1 cellular context compared by ENCODE assay signal in the genomic region with DNA sequence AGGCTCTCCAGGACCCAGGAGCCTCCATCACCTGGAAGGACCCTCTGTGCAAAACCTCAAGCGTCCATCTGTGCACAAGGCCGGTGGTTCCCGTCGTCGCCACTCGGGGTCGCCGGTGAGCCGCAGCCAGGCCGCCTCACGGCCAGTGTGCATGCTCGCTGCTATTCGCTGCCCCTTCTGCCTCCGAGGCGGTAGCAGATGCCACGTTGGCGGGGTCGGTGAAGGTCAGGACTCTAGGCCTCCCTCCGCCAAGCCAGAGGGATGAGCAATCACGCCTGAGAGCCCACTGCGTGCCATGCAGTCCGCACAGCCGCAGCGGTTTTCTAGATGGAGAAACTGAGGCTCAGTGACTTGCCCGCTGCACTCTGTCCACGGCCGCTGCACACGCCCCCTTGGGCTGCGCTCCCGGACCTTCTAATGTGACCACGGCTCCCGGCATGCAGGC.
TF ChIP-seq lines count a peak whose summit lies in the region.

No MANE protein-coding gene starts in this region.

TF ChIP-seq in HepG2, 621 proteins besides CTCF, POLR2A, EP300 and RAD21 (continued from another document and continues in another):
- TF ChIP-seq ZNF749 (CRISPR knock-in tag; IDR thresholded peaks at IDR 0.05; ENCODE audit: borderline replicate concordance) (0 out of 2 replicates have a peak, but pooled peaks have one; percentile 66), ZNF296 (CRISPR knock-in tag; conservative IDR thresholded peaks at IDR 0.05) (no peak), SAP130 (CRISPR knock-in tag; IDR thresholded peaks at IDR 0.05; ENCODE audit: low read depth) (peak; percentile 65), ISX (CRISPR knock-in tag; conservative IDR thresholded peaks at IDR 0.05) (no peak), TAF1 (CRISPR knock-in tag; IDR thresholded peaks at IDR 0.05) (no peak), MEIS2 (CRISPR knock-in tag; IDR thresholded peaks at IDR 0.05) (peak; percentile 34; the same call in 1 of the 2 replicates), HDAC1 (CRISPR knock-in tag; IDR thresholded peaks at IDR 0.05) (peak; percentile 57), SMAD1 (CRISPR knock-in tag; IDR thresholded peaks at IDR 0.05; ENCODE audit: borderline replicate concordance, low read depth) (peak; percentile 91; the same call in 1 of the 2 replicates), SIX4 (CRISPR knock-in tag; IDR thresholded peaks at IDR 0.05) (no peak), GATAD1 (CRISPR knock-in tag; IDR thresholded peaks at IDR 0.05) (0 out of 2 replicates have a peak, but pooled peaks have one; percentile 38), ZNF713 (CRISPR knock-in tag; IDR thresholded peaks at IDR 0.05) (peak; percentile 73; the same call in 1 of the 2 replicates), HOXA5 (CRISPR knock-in tag; IDR thresholded peaks at IDR 0.05) (no peak), PPARG (CRISPR knock-in tag; conservative IDR thresholded peaks at IDR 0.05) (0 out of 2 replicates have a peak, but pooled peaks have one; percentile 23), GABPB1 (CRISPR knock-in tag; IDR thresholded peaks at IDR 0.05) (peak; percentile 61), ZNF30 (CRISPR knock-in tag; IDR thresholded peaks at IDR 0.05) (no peak), CBX5 (CRISPR knock-in tag; IDR thresholded peaks at IDR 0.05; ENCODE audit: borderline replicate concordance) (peak; percentile 49; the same call in 1 of the 2 replicates), ZBTB7A (CRISPR knock-in tag; IDR thresholded peaks at IDR 0.05) (peak; percentile 78; the same call in 1 of the 2 replicates), BCL6 (CRISPR knock-in tag; IDR thresholded peaks at IDR 0.05) (no peak), ZNF605 (CRISPR knock-in tag; IDR thresholded peaks at IDR 0.05) (0 out of 2 replicates have a peak, but pooled peaks have one; percentile 33), PHF8 (CRISPR knock-in tag; IDR thresholded peaks at IDR 0.05) (peak; percentile 51; the same call in 1 of the 2 replicates), ZNF343 (CRISPR knock-in tag; IDR thresholded peaks at IDR 0.05) (0 out of 2 replicates have a peak, but pooled peaks have one; percentile 62), NFIB (CRISPR knock-in tag; IDR thresholded peaks at IDR 0.05; ENCODE audit: borderline replicate concordance) (no peak), RBFOX2 (IDR thresholded peaks at IDR 0.05; ENCODE audit: low read depth, low read length) (0 out of 2 replicates have a peak, but pooled peaks have one; percentile 34), NR2C2 (CRISPR knock-in tag; IDR thresholded peaks at IDR 0.05; ENCODE audit: borderline replicate concordance) (no peak; the same call in 1 of the 2 replicates), RXRB (CRISPR knock-in tag; IDR thresholded peaks at IDR 0.05; ENCODE audit: borderline replicate concordance) (peak; percentile 42; the same call in 1 of the 2 replicates), ZNF563 (CRISPR knock-in tag; IDR thresholded peaks at IDR 0.05) (peak; percentile 74; the same call in 1 of the 2 replicates), ZNF607 (CRISPR knock-in tag; IDR thresholded peaks at IDR 0.05; ENCODE audit: borderline replicate concordance) (peak; percentile 18; the same call in 1 of the 2 replicates), KDM6A (CRISPR knock-in tag; IDR thresholded peaks at IDR 0.05; ENCODE audit: low read depth) (no peak), ZNF251 (CRISPR knock-in tag; IDR thresholded peaks at IDR 0.05) (0 out of 2 replicates have a peak, but pooled peaks have one; percentile 58), ZNF7 (CRISPR knock-in tag; IDR thresholded peaks at IDR 0.05) (no peak), ZNF746 (CRISPR knock-in tag; IDR thresholded peaks at IDR 0.05) (no peak; the same call in 1 of the 2 replicates), ZNF382 (CRISPR knock-in tag; IDR thresholded peaks at IDR 0.05; ENCODE audit: borderline replicate concordance) (no peak), ATRX (CRISPR knock-in tag; IDR thresholded peaks at IDR 0.05; ENCODE audit: borderline replicate concordance) (no peak), IKZF1 (IDR thresholded peaks at IDR 0.05) (no peak), ZFX (CRISPR knock-in tag; IDR thresholded peaks at IDR 0.05; ENCODE audit: low read depth) (peak; percentile 75), PAX8 (CRISPR knock-in tag; IDR thresholded peaks at IDR 0.05; ENCODE audit: borderline replicate concordance) (no peak), ZNF558 (CRISPR knock-in tag; IDR thresholded peaks at IDR 0.05; ENCODE audit: borderline replicate concordance) (no peak), MATR3 (CRISPR knock-in tag; IDR thresholded peaks at IDR 0.05) (no peak), PAWR (CRISPR knock-in tag; IDR thresholded peaks at IDR 0.05; ENCODE audit: borderline replicate concordance) (0 out of 2 replicates have a peak, but pooled peaks have one; percentile 44), NONO (IDR thresholded peaks at IDR 0.05) (no peak), NONO (CRISPR knock-in tag; conservative IDR thresholded peaks at IDR 0.05) (peak; percentile 87), ZNF274 (CRISPR knock-in tag; IDR thresholded peaks at IDR 0.05) (peak; percentile 26; the same call in 1 of the 2 replicates)
- TF ChIP-seq, protein P1, sequence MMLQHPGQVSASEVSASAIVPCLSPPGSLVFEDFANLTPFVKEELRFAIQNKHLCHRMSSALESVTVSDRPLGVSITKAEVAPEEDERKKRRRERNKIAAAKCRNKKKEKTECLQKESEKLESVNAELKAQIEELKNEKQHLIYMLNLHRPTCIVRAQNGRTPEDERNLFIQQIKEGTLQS (CRISPR knock-in tag; IDR thresholded peaks at IDR 0.05) = 0 out of 2 replicates have a peak, but pooled peaks have one; percentile 27
- TF ChIP-seq, protein P2, sequence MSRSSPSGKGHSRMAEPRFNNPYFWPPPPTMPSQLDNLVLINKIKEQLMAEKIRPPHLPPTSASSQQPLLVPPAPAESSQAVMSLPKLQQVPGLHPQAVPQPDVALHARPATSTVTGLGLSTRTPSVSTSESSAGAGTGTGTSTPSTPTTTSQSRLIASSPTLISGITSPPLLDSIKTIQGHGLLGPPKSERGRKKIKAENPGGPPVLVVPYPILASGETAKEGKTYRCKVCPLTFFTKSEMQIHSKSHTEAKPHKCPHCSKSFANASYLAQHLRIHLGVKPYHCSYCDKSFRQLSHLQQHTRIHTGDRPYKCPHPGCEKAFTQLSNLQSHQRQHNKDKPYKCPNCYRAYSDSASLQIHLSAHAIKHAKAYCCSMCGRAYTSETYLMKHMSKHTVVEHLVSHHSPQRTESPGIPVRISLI (CRISPR knock-in tag; IDR thresholded peaks at IDR 0.05; ENCODE audit: borderline replicate concordance) = peak; percentile 50; the same call in 1 of the 2 replicates
- TF ChIP-seq, protein P3, sequence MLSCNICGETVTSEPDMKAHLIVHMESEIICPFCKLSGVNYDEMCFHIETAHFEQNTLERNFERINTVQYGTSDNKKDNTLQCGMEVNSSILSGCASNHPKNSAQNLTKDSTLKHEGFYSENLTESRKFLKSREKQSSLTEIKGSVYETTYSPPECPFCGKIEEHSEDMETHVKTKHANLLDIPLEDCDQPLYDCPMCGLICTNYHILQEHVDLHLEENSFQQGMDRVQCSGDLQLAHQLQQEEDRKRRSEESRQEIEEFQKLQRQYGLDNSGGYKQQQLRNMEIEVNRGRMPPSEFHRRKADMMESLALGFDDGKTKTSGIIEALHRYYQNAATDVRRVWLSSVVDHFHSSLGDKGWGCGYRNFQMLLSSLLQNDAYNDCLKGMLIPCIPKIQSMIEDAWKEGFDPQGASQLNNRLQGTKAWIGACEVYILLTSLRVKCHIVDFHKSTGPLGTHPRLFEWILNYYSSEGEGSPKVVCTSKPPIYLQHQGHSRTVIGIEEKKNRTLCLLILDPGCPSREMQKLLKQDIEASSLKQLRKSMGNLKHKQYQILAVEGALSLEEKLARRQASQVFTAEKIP (CRISPR knock-in tag; IDR thresholded peaks at IDR 0.05; ENCODE audit: borderline replicate concordance) = no peak
- TF ChIP-seq, protein P4, sequence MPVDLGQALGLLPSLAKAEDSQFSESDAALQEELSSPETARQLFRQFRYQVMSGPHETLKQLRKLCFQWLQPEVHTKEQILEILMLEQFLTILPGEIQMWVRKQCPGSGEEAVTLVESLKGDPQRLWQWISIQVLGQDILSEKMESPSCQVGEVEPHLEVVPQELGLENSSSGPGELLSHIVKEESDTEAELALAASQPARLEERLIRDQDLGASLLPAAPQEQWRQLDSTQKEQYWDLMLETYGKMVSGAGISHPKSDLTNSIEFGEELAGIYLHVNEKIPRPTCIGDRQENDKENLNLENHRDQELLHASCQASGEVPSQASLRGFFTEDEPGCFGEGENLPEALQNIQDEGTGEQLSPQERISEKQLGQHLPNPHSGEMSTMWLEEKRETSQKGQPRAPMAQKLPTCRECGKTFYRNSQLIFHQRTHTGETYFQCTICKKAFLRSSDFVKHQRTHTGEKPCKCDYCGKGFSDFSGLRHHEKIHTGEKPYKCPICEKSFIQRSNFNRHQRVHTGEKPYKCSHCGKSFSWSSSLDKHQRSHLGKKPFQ (CRISPR knock-in tag; IDR thresholded peaks at IDR 0.05; ENCODE audit: insufficient replicate concordance) = no peak
- TF ChIP-seq, protein P5, sequence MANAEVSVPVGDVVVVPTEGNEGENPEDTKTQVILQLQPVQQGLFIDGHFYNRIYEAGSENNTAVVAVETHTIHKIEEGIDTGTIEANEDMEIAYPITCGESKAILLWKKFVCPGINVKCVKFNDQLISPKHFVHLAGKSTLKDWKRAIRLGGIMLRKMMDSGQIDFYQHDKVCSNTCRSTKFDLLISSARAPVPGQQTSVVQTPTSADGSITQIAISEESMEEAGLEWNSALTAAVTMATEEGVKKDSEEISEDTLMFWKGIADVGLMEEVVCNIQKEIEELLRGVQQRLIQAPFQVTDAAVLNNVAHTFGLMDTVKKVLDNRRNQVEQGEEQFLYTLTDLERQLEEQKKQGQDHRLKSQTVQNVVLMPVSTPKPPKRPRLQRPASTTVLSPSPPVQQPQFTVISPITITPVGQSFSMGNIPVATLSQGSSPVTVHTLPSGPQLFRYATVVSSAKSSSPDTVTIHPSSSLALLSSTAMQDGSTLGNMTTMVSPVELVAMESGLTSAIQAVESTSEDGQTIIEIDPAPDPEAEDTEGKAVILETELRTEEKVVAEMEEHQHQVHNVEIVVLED (CRISPR knock-in tag; IDR thresholded peaks at IDR 0.05; ENCODE audit: borderline replicate concordance) = peak; percentile 53; the same call in 1 of the 2 replicates
- TF ChIP-seq, protein P6, sequence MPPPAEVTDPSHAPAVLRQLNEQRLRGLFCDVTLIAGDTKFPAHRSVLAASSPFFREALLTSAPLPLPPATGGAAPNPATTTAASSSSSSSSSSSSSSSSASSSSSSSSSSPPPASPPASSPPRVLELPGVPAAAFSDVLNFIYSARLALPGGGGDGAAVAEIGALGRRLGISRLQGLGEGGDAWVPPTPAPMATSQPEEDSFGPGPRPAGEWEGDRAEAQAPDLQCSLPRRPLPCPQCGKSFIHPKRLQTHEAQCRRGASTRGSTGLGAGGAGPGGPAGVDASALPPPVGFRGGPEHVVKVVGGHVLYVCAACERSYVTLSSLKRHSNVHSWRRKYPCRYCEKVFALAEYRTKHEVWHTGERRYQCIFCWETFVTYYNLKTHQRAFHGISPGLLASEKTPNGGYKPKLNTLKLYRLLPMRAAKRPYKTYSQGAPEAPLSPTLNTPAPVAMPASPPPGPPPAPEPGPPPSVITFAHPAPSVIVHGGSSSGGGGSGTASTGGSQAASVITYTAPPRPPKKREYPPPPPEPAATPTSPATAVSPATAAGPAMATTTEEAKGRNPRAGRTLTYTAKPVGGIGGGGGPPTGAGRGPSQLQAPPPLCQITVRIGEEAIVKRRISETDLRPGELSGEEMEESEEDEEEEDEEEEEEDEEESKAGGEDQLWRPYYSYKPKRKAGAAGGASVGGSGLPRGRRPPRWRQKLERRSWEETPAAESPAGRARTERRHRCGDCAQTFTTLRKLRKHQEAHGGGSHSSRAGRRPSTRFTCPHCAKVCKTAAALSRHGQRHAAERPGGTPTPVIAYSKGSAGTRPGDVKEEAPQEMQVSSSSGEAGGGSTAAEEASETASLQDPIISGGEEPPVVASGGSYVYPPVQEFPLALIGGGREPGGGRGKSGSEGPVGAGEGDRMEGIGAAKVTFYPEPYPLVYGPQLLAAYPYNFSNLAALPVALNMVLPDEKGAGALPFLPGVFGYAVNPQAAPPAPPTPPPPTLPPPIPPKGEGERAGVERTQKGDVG (CRISPR knock-in tag; IDR thresholded peaks at IDR 0.05; ENCODE audit: borderline replicate concordance) = no peak
- TF ChIP-seq, protein P7, sequence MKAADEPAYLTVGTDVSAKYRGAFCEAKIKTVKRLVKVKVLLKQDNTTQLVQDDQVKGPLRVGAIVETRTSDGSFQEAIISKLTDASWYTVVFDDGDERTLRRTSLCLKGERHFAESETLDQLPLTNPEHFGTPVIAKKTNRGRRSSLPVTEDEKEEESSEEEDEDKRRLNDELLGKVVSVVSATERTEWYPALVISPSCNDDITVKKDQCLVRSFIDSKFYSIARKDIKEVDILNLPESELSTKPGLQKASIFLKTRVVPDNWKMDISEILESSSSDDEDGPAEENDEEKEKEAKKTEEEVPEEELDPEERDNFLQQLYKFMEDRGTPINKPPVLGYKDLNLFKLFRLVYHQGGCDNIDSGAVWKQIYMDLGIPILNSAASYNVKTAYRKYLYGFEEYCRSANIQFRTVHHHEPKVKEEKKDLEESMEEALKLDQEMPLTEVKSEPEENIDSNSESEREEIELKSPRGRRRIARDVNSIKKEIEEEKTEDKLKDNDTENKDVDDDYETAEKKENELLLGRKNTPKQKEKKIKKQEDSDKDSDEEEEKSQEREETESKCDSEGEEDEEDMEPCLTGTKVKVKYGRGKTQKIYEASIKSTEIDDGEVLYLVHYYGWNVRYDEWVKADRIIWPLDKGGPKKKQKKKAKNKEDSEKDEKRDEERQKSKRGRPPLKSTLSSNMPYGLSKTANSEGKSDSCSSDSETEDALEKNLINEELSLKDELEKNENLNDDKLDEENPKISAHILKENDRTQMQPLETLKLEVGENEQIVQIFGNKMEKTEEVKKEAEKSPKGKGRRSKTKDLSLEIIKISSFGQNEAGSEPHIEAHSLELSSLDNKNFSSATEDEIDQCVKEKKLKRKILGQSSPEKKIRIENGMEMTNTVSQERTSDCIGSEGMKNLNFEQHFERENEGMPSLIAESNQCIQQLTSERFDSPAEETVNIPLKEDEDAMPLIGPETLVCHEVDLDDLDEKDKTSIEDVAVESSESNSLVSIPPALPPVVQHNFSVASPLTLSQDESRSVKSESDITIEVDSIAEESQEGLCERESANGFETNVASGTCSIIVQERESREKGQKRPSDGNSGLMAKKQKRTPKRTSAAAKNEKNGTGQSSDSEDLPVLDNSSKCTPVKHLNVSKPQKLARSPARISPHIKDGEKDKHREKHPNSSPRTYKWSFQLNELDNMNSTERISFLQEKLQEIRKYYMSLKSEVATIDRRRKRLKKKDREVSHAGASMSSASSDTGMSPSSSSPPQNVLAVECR (CRISPR knock-in tag; IDR thresholded peaks at IDR 0.05; ENCODE audit: borderline replicate concordance) = 0 out of 2 replicates have a peak, but pooled peaks have one; percentile 42
- TF ChIP-seq, protein P8, sequence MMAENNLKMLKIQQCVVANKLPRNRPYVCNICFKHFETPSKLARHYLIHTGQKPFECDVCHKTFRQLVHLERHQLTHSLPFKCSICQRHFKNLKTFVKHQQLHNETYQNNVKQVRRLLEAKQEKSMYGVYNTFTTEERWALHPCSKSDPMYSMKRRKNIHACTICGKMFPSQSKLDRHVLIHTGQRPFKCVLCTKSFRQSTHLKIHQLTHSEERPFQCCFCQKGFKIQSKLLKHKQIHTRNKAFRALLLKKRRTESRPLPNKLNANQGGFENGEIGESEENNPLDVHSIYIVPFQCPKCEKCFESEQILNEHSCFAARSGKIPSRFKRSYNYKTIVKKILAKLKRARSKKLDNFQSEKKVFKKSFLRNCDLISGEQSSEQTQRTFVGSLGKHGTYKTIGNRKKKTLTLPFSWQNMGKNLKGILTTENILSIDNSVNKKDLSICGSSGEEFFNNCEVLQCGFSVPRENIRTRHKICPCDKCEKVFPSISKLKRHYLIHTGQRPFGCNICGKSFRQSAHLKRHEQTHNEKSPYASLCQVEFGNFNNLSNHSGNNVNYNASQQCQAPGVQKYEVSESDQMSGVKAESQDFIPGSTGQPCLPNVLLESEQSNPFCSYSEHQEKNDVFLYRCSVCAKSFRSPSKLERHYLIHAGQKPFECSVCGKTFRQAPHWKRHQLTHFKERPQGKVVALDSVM (CRISPR knock-in tag; IDR thresholded peaks at IDR 0.05) = peak; percentile 45; the same call in 1 of the 2 replicates
